ENCODE assay signal across 8 cellular contexts in genomic region chr22:23178512-23179254, GRCh38. TPM values are rescaled to one million over a fixed set of nuclear protein-coding genes. Genes with fewer than 3 reads are reported as not detected.
DNase-seq lines count a peak whose midpoint lies in the region; ATAC-seq, FAIRE-seq and TF ChIP-seq lines count a peak whose summit lies in the region.

No MANE protein-coding gene starts in this region.

- H3K36me3 ChIP-seq in kidney (ENCODE audit: control insufficient read depth in 1 of 2, insufficient read depth in 2 of 2, low read length in 2 of 2): no peaks in the 10 kb centered on the region

- intact Hi-C loops in kidney (cut with DNase I): loop anchor here (5.0 to 10.0 kb wide), 2 partner anchors 104 to 206 kb away; no protein-coding TSS in a partner anchor

- H3K36me3 Mint-ChIP-seq in WTC11: peaks cover 27% of the 10 kb centered on the region

- no peaks in the 10 kb centered on the region for H3K9me3 ChIP-seq in kidney (ENCODE audit: control insufficient read depth in 1 of 2, low read length in 2 of 2)

- H3K9me3 Mint-ChIP-seq in WTC11: peaks cover 18% of the 10 kb centered on the region

- POLR2A ChIA-PET in WTC11 (lab: Charles Lee): interaction anchor here (1.3 kb wide), 1 partner anchor 103 kb away, joined by 3 read pairs; no protein-coding TSS in a partner anchor

- peaks cover 22 to 29% of the 10 kb centered on the region in 2 donors for H3K4me1 ChIP-seq in kidney (ENCODE audit: control insufficient read depth in 1 of 2, insufficient read depth in 1 of 2, low read depth in 1 of 2, low read length in 2 of 2)

- TF ChIP-seq CTCF in WTC11 (IDR thresholded peaks at IDR 0.05) (peak; percentile 88), kidney (IDR thresholded peaks at IDR 0.05; ENCODE audit: borderline replicate concordance, extremely low read depth, insufficient read depth) (peak; percentile 92)

- H3K27ac Mint-ChIP-seq in WTC11: no peak overlapping the region

- H3K27me3 Mint-ChIP-seq in WTC11 (ENCODE audit: low read depth): no peaks in the 10 kb centered on the region; the same call in none of the 2 replicates

- no peak overlapping the region; the same call in 1 of the 2 replicates for H3K4me3 Mint-ChIP-seq in WTC11

- ATAC-seq in WTC11: peak; percentile 57
- ATAC-seq in HG02642 (IDR thresholded peaks at IDR 0.05; ENCODE audit: poor library complexity, unreplicated experiment): no peak

- peaks cover 39% of the 10 kb centered on the region for H3K4me1 Mint-ChIP-seq in WTC11

- no peak for FAIRE-seq in kidney (lab: Jason Lieb, UNC)

- CTCF ChIA-PET in WTC11 (lab: Charles Lee): interaction anchor here (0.7 to 9.3 kb wide), 20 partner anchors 11 to 207 kb away, joined by 3 to 114 read pairs (median 4); no protein-coding TSS in a partner anchor

- H3K9ac ChIP-seq in kidney (ENCODE audit: low read length in 2 of 2): peak overlapping the region in 1 of 2 donors; percentile 89

- peak; percentile 45 for DNase-seq in DMS79 treated with DMSO at 0.1 percent for 48 hours (lab: John Stamatoyannopoulos, UW)
- DNase-seq in DMS79 (lab: John Stamatoyannopoulos, UW): no peak
- DNase-seq in NCI-H128 (lab: John Stamatoyannopoulos, UW; ENCODE audit: unreplicated experiment): peak; percentile 18
- DNase-seq in WTC11 (ENCODE audit: low spot score): peak; percentile 84
- peak in 54 of 61 donors; percentile 5 to 77 (median 39) for DNase-seq in caudate nucleus (lab: John Stamatoyannopoulos, UW)
- peak; percentile 83 for DNase-seq in kidney
- DNase-seq in stimulated activated CD4-positive, alpha-beta T cell treated with anti-CD3 and anti-CD28 coated beads, Interleukin-1b, Interleukin-23, amount 100 ng/mL, for 4 hours (ENCODE audit: low read depth in 2 of 2): peak; percentile 52 to 61

- H3K27ac ChIP-seq in caudate nucleus (ENCODE audit: low read depth, low read length) (peak overlapping the region; percentile 11), kidney (ENCODE audit: low read depth in 2 of 2, low read length in 2 of 2) (peak overlapping the region; percentile 77 to 85)

- H3K4me3 ChIP-seq in kidney (ENCODE audit: low read length in 2 of 2): no peak overlapping the region

TF ChIP-seq in WTC11, 78 proteins besides CTCF, POLR2A, EP300 and RAD21:
- TF ChIP-seq SP1 (CRISPR knock-in tag; conservative IDR thresholded peaks at IDR 0.05) (0 out of 2 replicates have a peak, but pooled peaks have one; percentile 36), ARID4B (CRISPR knock-in tag; IDR thresholded peaks at IDR 0.05; ENCODE audit: borderline replicate concordance) (no peak), ZNF396 (CRISPR knock-in tag; IDR thresholded peaks at IDR 0.05; ENCODE audit: borderline replicate concordance) (no peak), CREM (CRISPR knock-in tag; IDR thresholded peaks at IDR 0.05) (no peak)
- TF ChIP-seq, protein P1, sequence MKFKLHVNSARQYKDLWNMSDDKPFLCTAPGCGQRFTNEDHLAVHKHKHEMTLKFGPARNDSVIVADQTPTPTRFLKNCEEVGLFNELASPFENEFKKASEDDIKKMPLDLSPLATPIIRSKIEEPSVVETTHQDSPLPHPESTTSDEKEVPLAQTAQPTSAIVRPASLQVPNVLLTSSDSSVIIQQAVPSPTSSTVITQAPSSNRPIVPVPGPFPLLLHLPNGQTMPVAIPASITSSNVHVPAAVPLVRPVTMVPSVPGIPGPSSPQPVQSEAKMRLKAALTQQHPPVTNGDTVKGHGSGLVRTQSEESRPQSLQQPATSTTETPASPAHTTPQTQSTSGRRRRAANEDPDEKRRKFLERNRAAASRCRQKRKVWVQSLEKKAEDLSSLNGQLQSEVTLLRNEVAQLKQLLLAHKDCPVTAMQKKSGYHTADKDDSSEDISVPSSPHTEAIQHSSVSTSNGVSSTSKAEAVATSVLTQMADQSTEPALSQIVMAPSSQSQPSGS (CRISPR knock-in tag; IDR thresholded peaks at IDR 0.05; ENCODE audit: borderline replicate concordance, low read depth): no peak
TF ChIP-seq in WTC11: peak in this region for 1.

RNA-seq across cellular contexts. Expression of gene BCR, which starts 1.6 kb away (rescaled TPM):
- 96.5 to 129 TPM (median 105 TPM) in 3 replicates for total RNA-seq in WTC11 (2021)
- total RNA-seq in kidney: 97.7 TPM
- 45.0 TPM for polyA plus RNA-seq in kidney (ENCODE audit: insufficient read depth, low read depth, low replicate concordance)

RNA-seq across cellular contexts. Expression of gene RAB36, which starts 33.4 kb away (rescaled TPM):
- 0.89 to 1.8 TPM (median 1.1 TPM) in 3 replicates for total RNA-seq in WTC11 (2021)
- 30.5 TPM for total RNA-seq in kidney
- 9.7 TPM for polyA plus RNA-seq in kidney (ENCODE audit: insufficient read depth, low read depth, low replicate concordance)

RNA-seq across cellular contexts. Expression of gene RSPH14, which starts 36.9 kb away (rescaled TPM):
- 0.50 to 0.57 TPM in 2 of 3 replicates, not detected in the other for total RNA-seq in WTC11 (2021)
- 5.2 TPM for total RNA-seq in kidney
- polyA plus RNA-seq in kidney (ENCODE audit: insufficient read depth, low read depth, low replicate concordance): 11.9 TPM

Comparison
In these comparisons a context has a peak if more than half of its experiments do, and no peak if none do; other contexts are left out.
1. RNA of gene RAB36, which starts 33.4 kb away (total RNA-seq): 30.5 TPM in kidney (single experiment); 0.89 to 1.8 TPM in WTC11; every median in the first group is over 10 times any median in the second.